ENCODE assay signal across 16 cellular contexts in the genomic region with DNA sequence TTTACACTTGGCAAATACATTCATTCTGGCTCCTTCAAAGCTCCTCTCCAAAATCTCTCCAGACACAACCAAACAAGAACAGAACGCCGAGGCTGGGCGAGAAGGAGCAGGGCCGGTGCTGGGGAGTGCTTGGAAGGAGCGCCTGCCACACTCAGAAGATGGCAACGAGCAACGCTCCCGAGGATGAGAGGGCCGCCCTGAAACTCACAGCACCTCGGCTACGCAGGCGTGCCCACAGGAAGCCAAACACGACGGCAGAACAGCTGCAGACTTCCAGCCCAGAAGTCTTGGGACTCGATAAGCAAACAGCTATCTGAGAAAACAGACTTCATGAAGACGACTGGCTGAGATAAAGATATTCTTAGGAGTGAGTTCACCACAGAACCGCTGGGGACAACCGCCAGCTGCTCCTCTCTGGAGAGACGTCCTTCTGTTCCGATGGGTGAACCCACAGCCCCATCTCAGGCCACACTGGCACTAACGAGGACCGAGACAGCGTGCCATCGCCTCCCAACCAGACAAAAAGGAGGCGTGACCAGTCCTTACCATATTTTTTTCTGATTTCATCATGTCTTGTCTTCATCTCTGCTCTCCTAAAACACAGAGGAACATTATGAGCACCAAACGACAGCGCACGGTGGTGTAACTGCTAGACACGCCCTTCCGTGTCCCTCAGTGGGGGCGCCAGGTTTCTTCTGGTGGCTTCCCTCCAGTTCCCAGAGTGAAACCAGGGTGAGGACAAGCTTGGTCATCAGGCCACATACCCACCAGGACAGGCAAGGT. TPM values are rescaled to one million over a fixed set of nuclear protein-coding genes. Genes with fewer than 3 reads are reported as not detected.
A peak's percentile ranks its signal among the peaks of the same experiment; 100 is the strongest.
DNase-seq lines count a peak whose midpoint lies in the region; ATAC-seq, FAIRE-seq and TF ChIP-seq lines count a peak whose summit lies in the region.
"Had no signal": no experiment of that assay in that cellular context is flagged by ENCODE, and none has a peak within 500 bp of the region (broad histone marks: within the 10 kb centered on the region; RNA-seq: fewer than 3 reads in every experiment).

No MANE protein-coding gene starts in this region.

- H3K27ac Mint-ChIP-seq in activated CD4-positive, alpha-beta T cell treated with anti-CD3 and anti-CD28 coated beads for 36 hours = peak overlapping the region; percentile 60
- H3K27ac Mint-ChIP-seq in activated naive CD8-positive, alpha-beta T cell treated with anti-CD3 and anti-CD28 coated beads, Interleukin-2, amount 50 U/mL, for 24 hours = peak overlapping the region; percentile 70
- H3K27ac Mint-ChIP-seq: activated T-helper 2 cell treated with anti-CD3 and anti-CD28 coated beads, Interferon-gamma antibody, Interleukin-2, Interleukin-4, amounts not matched to agents 10 μg/mL and 5 μg/mL and 100 μg/mL, durations not matched to agents 14 hours and 24 hours and 36 hours; nephron had no signal

- DNase-seq in activated CD4-positive, alpha-beta T cell treated with anti-CD3 and anti-CD28 coated beads for 36 hours = peak; percentile 44
- no peak for DNase-seq in activated CD4-positive, alpha-beta T cell treated with anti-CD3 and anti-CD28 coated beads, Interleukin-2, amount 50 U/mL, for 1 hour
- DNase-seq in MV-4-11 (lab: John Stamatoyannopoulos, UW) (peak; percentile 79), HTR-8/SVneo (ENCODE audit: insufficient read length, low spot score) (no peak), MG63 (no peak)
- no peak for DNase-seq in activated naive CD8-positive, alpha-beta T cell treated with anti-CD3 and anti-CD28 coated beads, Interleukin-2, amount 50 U/mL, for 24 hours
- DNase-seq: effector memory CD4-positive, alpha-beta T cell; NCI-H526 had no signal

- H3K27me3 ChIP-seq in neutrophil (no peaks in the 10 kb centered on the region), MG63 (no peaks in the 10 kb centered on the region)
- H3K27me3 ChIP-seq: tibial nerve had no signal

- peaks cover 47% of the 10 kb centered on the region for H3K36me3 Mint-ChIP-seq in activated CD4-positive, alpha-beta T cell treated with anti-CD3 and anti-CD28 coated beads for 36 hours (ENCODE audit: low read depth)
- H3K36me3 Mint-ChIP-seq in activated naive CD8-positive, alpha-beta T cell treated with anti-CD3 and anti-CD28 coated beads, Interleukin-2, amount 50 U/mL, for 24 hours (ENCODE audit: low read depth) = peaks cover 31% of the 10 kb centered on the region

- peaks cover 98% of the 10 kb centered on the region for H3K36me3 ChIP-seq in neutrophil
- H3K36me3 ChIP-seq in MG63 = peaks cover 88% of the 10 kb centered on the region

- peak overlapping the region; percentile 24 for H3K4me3 Mint-ChIP-seq in activated CD4-positive, alpha-beta T cell treated with anti-CD3 and anti-CD28 coated beads for 36 hours
- no peak overlapping the region for H3K4me3 Mint-ChIP-seq in activated naive CD8-positive, alpha-beta T cell treated with anti-CD3 and anti-CD28 coated beads, Interleukin-2, amount 50 U/mL, for 24 hours
- H3K4me3 Mint-ChIP-seq: nephron had no signal

- H3K4me1 Mint-ChIP-seq in activated CD4-positive, alpha-beta T cell treated with anti-CD3 and anti-CD28 coated beads for 36 hours = peaks cover 51% of the 10 kb centered on the region
- H3K4me1 Mint-ChIP-seq in activated naive CD8-positive, alpha-beta T cell treated with anti-CD3 and anti-CD28 coated beads, Interleukin-2, amount 50 U/mL, for 24 hours = peaks cover 34% of the 10 kb centered on the region
- H3K4me1 Mint-ChIP-seq: nephron had no signal

- H3K27ac ChIP-seq in neutrophil = peak overlapping the region; percentile 58
- H3K27ac ChIP-seq: skin epidermis, tibial nerve had no signal

- H3K9me3 ChIP-seq in neutrophil = no peaks in the 10 kb centered on the region
- H3K9me3 ChIP-seq in MG63 = no peaks in the 10 kb centered on the region
- H3K9me3 ChIP-seq: tibial nerve had no signal

- H3K27me3 Mint-ChIP-seq in activated CD4-positive, alpha-beta T cell treated with anti-CD3 and anti-CD28 coated beads for 36 hours = no peaks in the 10 kb centered on the region
- H3K27me3 Mint-ChIP-seq in activated naive CD8-positive, alpha-beta T cell treated with anti-CD3 and anti-CD28 coated beads, Interleukin-2, amount 50 U/mL, for 24 hours = no peaks in the 10 kb centered on the region

- H3K4me1 ChIP-seq in neutrophil (ENCODE audit: control insufficient read depth in 1 of 2, insufficient read depth in 1 of 2, low read depth in 1 of 2, low read length in 1 of 2) = peaks cover 19 to 23% of the 10 kb centered on the region in 2 experiments

- CTCF ChIA-PET in activated CD4-positive, alpha-beta T cell treated with anti-CD3 and anti-CD28 coated beads for 36 hours (lab: Charles Lee) = no interaction called here

- peak; percentile 63 for ATAC-seq in activated CD4-positive, alpha-beta T cell treated with anti-CD3 and anti-CD28 coated beads for 36 hours
- ATAC-seq in activated naive CD8-positive, alpha-beta T cell treated with anti-CD3 and anti-CD28 coated beads, Interleukin-2, amount 50 U/mL, for 24 hours = peak; percentile 33
- no peak for ATAC-seq in HG03521 (IDR thresholded peaks at IDR 0.05; ENCODE audit: unreplicated experiment)

- no peaks in the 10 kb centered on the region for H3K9me3 Mint-ChIP-seq in activated CD4-positive, alpha-beta T cell treated with anti-CD3 and anti-CD28 coated beads for 36 hours (ENCODE audit: low read depth)
- H3K9me3 Mint-ChIP-seq in activated naive CD8-positive, alpha-beta T cell treated with anti-CD3 and anti-CD28 coated beads, Interleukin-2, amount 50 U/mL, for 24 hours = no peaks in the 10 kb centered on the region
- H3K9me3 Mint-ChIP-seq: activated T-helper 2 cell treated with anti-CD3 and anti-CD28 coated beads, Interferon-gamma antibody, Interleukin-2, Interleukin-4, amounts not matched to agents 10 μg/mL and 5 μg/mL and 100 μg/mL, durations not matched to agents 14 hours and 24 hours and 36 hours; nephron had no signal

- POLR2A ChIA-PET in activated CD4-positive, alpha-beta T cell treated with anti-CD3 and anti-CD28 coated beads for 36 hours (lab: Charles Lee) = no interaction called here

- intact Hi-C loops in activated CD4-positive, alpha-beta T cell treated with anti-CD3 and anti-CD28 coated beads for 36 hours (cut with DNase I, micrococcal nuclease) = no loop called here

- FAIRE-seq in HTR-8/SVneo (lab: Jason Lieb, UNC) = no peak
- FAIRE-seq: A204.1, D721Med had no signal

- H3K4me3 ChIP-seq in neutrophil (ENCODE audit: low read depth in 1 of 2, low read length in 1 of 2) = no peak overlapping the region
- no peak overlapping the region for H3K4me3 ChIP-seq in MG63
- H3K4me3 ChIP-seq: skin epidermis, tibial nerve had no signal

- TF ChIP-seq CTCF in neutrophil (IDR thresholded peaks at IDR 0.05) = no peak

RNA-seq across cellular contexts. Expression of a gene that starts 18.6 kb away (rescaled TPM):
- total RNA-seq in activated CD4-positive, alpha-beta T cell treated with anti-CD3 and anti-CD28 coated beads for 36 hours = 10 to 100 TPM; 34.8 to 44.3 TPM
- total RNA-seq in MG63 (2014; rRNA removed; shearing (Covaris generic); ENCODE audit: low replicate concordance) = 396 and 445 TPM in 2 replicates

RNA-seq across cellular contexts. Expression of a gene that starts 37.0 kb away (rescaled TPM):
- 10 to 100 TPM; 83.4 to 84.9 TPM for total RNA-seq in activated CD4-positive, alpha-beta T cell treated with anti-CD3 and anti-CD28 coated beads for 36 hours
- total RNA-seq in MG63 (2014; rRNA removed; shearing (Covaris generic); ENCODE audit: low replicate concordance) = 153 and 197 TPM in 2 replicates

RNA-seq across cellular contexts. Expression of a gene that starts 53.2 kb away (rescaled TPM):
- 100 to 1,000 TPM; 103 to 121 TPM for total RNA-seq in activated CD4-positive, alpha-beta T cell treated with anti-CD3 and anti-CD28 coated beads for 36 hours
- total RNA-seq in MG63 (2014; rRNA removed; shearing (Covaris generic); ENCODE audit: low replicate concordance) = 59.9 and 76.0 TPM in 2 replicates

Comparison
In these comparisons a context has a peak if more than half of its experiments do, and no peak if none do; other contexts are left out.
1. DNase-seq: peak in activated CD4-positive, alpha-beta T cell treated with anti-CD3 and anti-CD28 coated beads for 36 hours (single experiment) and MV-4-11 (single experiment); none in activated CD4-positive, alpha-beta T cell treated with anti-CD3 and anti-CD28 coated beads, Interleukin-2, amount 50 U/mL, for 1 hour (single experiment), activated naive CD8-positive, alpha-beta T cell treated with anti-CD3 and anti-CD28 coated beads, Interleukin-2, amount 50 U/mL, for 24 hours (single experiment), HTR-8/SVneo (single experiment) and MG63 (single experiment).